20 cellular contexts compared by ENCODE assay signal in the genomic region with DNA sequence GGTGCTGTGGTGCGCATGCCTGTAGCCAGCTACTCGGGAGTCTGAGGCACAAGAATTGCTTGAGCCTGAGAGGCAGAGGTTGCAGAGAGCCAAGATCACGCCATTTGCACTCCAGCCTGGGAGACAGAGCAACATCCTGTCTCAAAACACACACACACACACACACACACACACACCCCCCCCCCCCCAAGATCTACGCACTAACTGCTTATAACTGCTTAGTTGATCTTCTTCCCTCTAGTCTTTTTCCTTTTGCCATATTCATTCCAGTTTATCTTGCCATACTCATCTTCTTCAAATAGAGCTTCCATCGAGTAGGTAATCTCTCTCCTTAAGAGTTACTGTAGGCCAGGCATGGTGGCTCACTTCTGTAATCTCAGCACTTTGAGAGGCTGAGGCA.
"Had no signal": no experiment of that assay in that cellular context is flagged by ENCODE, and none has a peak within 500 bp of the region (broad histone marks: within the 10 kb centered on the region; RNA-seq: fewer than 3 reads in every experiment).

No MANE protein-coding gene starts in this region.

- H3K9me3 ChIP-seq: colonic mucosa, gastroesophageal sphincter, transverse colon had no signal

- H3K27me3 ChIP-seq: colonic mucosa, dorsolateral prefrontal cortex, gastroesophageal sphincter, transverse colon had no signal

- H3K36me3 ChIP-seq: colonic mucosa, gastroesophageal sphincter, transverse colon had no signal

- ATAC-seq: gastroesophageal sphincter; left ventricle myocardium superior; sciatic nerve; stimulated activated naive B cell treated with anti-CD40 and anti-IgM and Interleukin-4, amounts not matched to agents 10 μg/mL and 1 μg/mL and 100 μg/mL, for 72 hours had no signal

- H3K4me3 Mint-ChIP-seq: activated CD4-positive, alpha-beta memory T cell treated with anti-CD3 and anti-CD28 coated beads, Interleukin-2, amount 10 ng/mL, durations not matched to agents 7 days and 5 days; activated naive CD8-positive, alpha-beta T cell treated with anti-CD3 and anti-CD28 coated beads for 36 hours; stimulated activated naive B cell treated with anti-CD40 and anti-IgM and Interleukin-4, amounts not matched to agents 10 μg/mL and 1 μg/mL and 100 μg/mL, for 72 hours; T-helper 1 cell treated with Interleukin-12 subunit alpha and Interleukin-12 subunit beta and Interleukin-4 antibody, amounts not matched to agents 30 μg/mL and 1 μg/mL, for 36 hours had no signal

- H3K27ac Mint-ChIP-seq: activated CD4-positive, alpha-beta memory T cell treated with anti-CD3 and anti-CD28 coated beads, Interleukin-2, amount 10 ng/mL, durations not matched to agents 7 days and 5 days; activated naive CD8-positive, alpha-beta T cell treated with anti-CD3 and anti-CD28 coated beads for 36 hours; T-helper 1 cell treated with Interleukin-12 subunit alpha and Interleukin-12 subunit beta and Interleukin-4 antibody, amounts not matched to agents 30 μg/mL and 1 μg/mL, for 36 hours had no signal

- H3K4me1 ChIP-seq: colonic mucosa, gastroesophageal sphincter had no signal

- H3K27ac ChIP-seq: colonic mucosa, dorsolateral prefrontal cortex, epithelial cell of prostate, gastroesophageal sphincter, transverse colon had no signal

- DNase-seq: activated CD4-positive, alpha-beta memory T cell treated with anti-CD3 and anti-CD28 coated beads, Interleukin-2, amount 10 ng/mL, durations not matched to agents 7 days and 5 days; activated CD4-positive, alpha-beta T cell treated with anti-CD3 and anti-CD28 coated beads for 48 hours; activated CD4-positive, CD25-positive, alpha-beta regulatory T cell; activated naive CD8-positive, alpha-beta T cell treated with anti-CD3 and anti-CD28 coated beads for 36 hours; central memory CD4-positive, alpha-beta T cell; colonic mucosa; dorsolateral prefrontal cortex; head of caudate nucleus; hypothalamus; left ventricle myocardium superior; midbrain; nucleus accumbens; small intestine; stimulated activated CD4-positive, alpha-beta T cell treated with anti-CD3 and anti-CD28 coated beads, Interleukin-2, amount 100 ng/mL, for 24 hours; stimulated activated naive B cell treated with anti-CD40 and anti-IgM and Interleukin-4, amounts not matched to agents 10 μg/mL and 1 μg/mL and 100 μg/mL, for 72 hours; transverse colon had no signal

- H3K9me3 Mint-ChIP-seq: stimulated activated naive B cell treated with anti-CD40 and anti-IgM and Interleukin-4, amounts not matched to agents 10 μg/mL and 1 μg/mL and 100 μg/mL, for 72 hours had no signal

- H3K4me3 ChIP-seq: colonic mucosa, dorsolateral prefrontal cortex, gastroesophageal sphincter, transverse colon had no signal

- H3K27me3 Mint-ChIP-seq: activated CD4-positive, alpha-beta memory T cell treated with anti-CD3 and anti-CD28 coated beads, Interleukin-2, amount 10 ng/mL, durations not matched to agents 7 days and 5 days; activated naive CD8-positive, alpha-beta T cell treated with anti-CD3 and anti-CD28 coated beads for 36 hours; stimulated activated naive B cell treated with anti-CD40 and anti-IgM and Interleukin-4, amounts not matched to agents 10 μg/mL and 1 μg/mL and 100 μg/mL, for 72 hours had no signal
